In the genomic region with DNA sequence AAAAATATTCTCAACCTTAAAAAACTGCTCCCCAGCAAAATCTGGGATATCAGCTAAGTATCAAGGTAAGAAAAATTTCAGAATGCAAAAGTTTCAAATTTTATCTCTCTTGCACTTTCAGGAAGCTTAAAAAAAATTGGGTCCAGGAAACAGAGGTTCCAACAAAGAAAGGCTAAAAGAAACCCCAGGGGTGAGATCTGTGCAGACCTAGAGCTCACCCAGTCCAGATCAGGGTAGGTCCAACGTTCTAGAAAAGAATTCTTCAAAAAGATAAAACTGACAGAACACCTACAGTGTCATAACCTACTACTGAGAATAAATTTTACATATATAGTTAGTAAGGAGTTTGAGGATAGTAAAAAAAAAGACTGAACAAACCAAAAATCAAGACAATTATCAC, we compare ENCODE assay signal across 9 cellular contexts. TPM values are rescaled to one million over a fixed set of nuclear protein-coding genes. Genes with fewer than 3 reads are reported as not detected.
DNase-seq lines count a peak whose midpoint lies in the region; ATAC-seq and TF ChIP-seq lines count a peak whose summit lies in the region.
"Had no signal": no experiment of that assay in that cellular context is flagged by ENCODE, and none has a peak within 500 bp of the region (broad histone marks: within the 10 kb centered on the region; RNA-seq: fewer than 3 reads in every experiment).

No MANE protein-coding gene starts in this region.

- intact Hi-C loops in Panc1 (cut with micrococcal nuclease; ENCODE audit: unreplicated experiment) = no loop called here

- BruUV-seq in Panc1 (replicated peaks; lab: Mats Ljungman, UMichigan) = no TSS peak

- no peaks in the 10 kb centered on the region for H3K27me3 ChIP-seq in Panc1 (ENCODE audit: control insufficient read depth, insufficient read depth, low read length)

- H3K36me3 ChIP-seq in Panc1 (ENCODE audit: control insufficient read depth, insufficient read depth, low read length) = no peaks in the 10 kb centered on the region

- H3K4me3 ChIP-seq in Panc1 (ENCODE audit: low read depth in 2 of 2, low read length in 2 of 2) (no peak overlapping the region), skin epidermis (no peak overlapping the region)

- in situ Hi-C loops in Panc1 (cut with HindIII; ENCODE audit: low pct_unique_long_range_greater_than_20kb, low sequenced_read_pairs) = no loop called here

- CTCF ChIA-PET in Panc1 (lab: Charles Lee) = interaction anchor here (0.6 kb wide), 1 partner anchor 89 kb away, joined by 3 read pairs; no protein-coding TSS in a partner anchor

- peaks cover 3% of the 10 kb centered on the region; the same call in 1 of the 2 replicates for H3K4me1 ChIP-seq in Panc1 (ENCODE audit: control insufficient read depth, insufficient read depth, low read length)

- TF ChIP-seq CTCF in Panc1 (IDR thresholded peaks at IDR 0.05) = no peak

- peak overlapping the region; percentile 12; the same call in 1 of the 2 replicates for H3K27ac ChIP-seq in Panc1 (ENCODE audit: low read length)
- H3K27ac ChIP-seq in skin epidermis = peak overlapping the region in 13 of 21 experiments; percentile 40 to 89 (median 65)

- POLR2A ChIA-PET in Panc1 (lab: Charles Lee) = no interaction called here

- ATAC-seq in GM18867 (IDR thresholded peaks at IDR 0.05; ENCODE audit: unreplicated experiment) (peak; percentile 13), Panc1 (no peak), HG03378 (IDR thresholded peaks at IDR 0.05; ENCODE audit: unreplicated experiment) (no peak), HG03135 (IDR thresholded peaks at IDR 0.05; ENCODE audit: unreplicated experiment) (no peak)

- DNase-seq in Panc1 (ENCODE audit: low read depth, low spot score) = no peak
- peak; percentile 15 for DNase-seq in dermis blood vessel endothelial cell
- DNase-seq in SHP77 (lab: John Stamatoyannopoulos, UW) = no peak
- DNase-seq: NCI-H1048, posterior cingulate gyrus had no signal

- H3K9me3 ChIP-seq in Panc1 (ENCODE audit: control insufficient read depth, insufficient read depth, low read depth, low read length) = no peaks in the 10 kb centered on the region

RNA-seq across cellular contexts. Expression of gene ILRUN, which starts 23.5 kb away (rescaled TPM):
- total RNA-seq in Panc1 (2021; ENCODE audit: unreplicated experiment) (62.8 TPM), dermis blood vessel endothelial cell (50.9 and 62.0 TPM in 2 replicates)
- polyA plus RNA-seq in Panc1 (2012; ENCODE audit: insufficient read length) = 40.5 TPM
